Comparison of ENCODE assay signal across 8 cellular contexts in genomic region chr17:36544049-36544319, GRCh38. TPM values are rescaled to one million over a fixed set of nuclear protein-coding genes. Genes with fewer than 3 reads are reported as not detected.
A peak's percentile ranks its signal among the peaks of the same experiment; 100 is the strongest.
DNase-seq lines count a peak whose midpoint lies in the region; ATAC-seq lines count a peak whose summit lies in the region.

No MANE protein-coding gene starts in this region.

- ATAC-seq in activated T-cell treated with anti-CD3 and anti-CD28 coated beads, Interleukin-2, amount 50 U/mL, for 72 hours (replicated peaks in 1 of 2): no peak
- ATAC-seq in HG03342 (IDR thresholded peaks at IDR 0.05; ENCODE audit: unreplicated experiment): peak; percentile 1

- WGBS in thymus: 1% methylated on average over 11 of the region's 11 CpGs

- peak overlapping the region; percentile 91 to 95 for H3K4me3 Mint-ChIP-seq in activated T-cell treated with anti-CD3 and anti-CD28 coated beads, Interleukin-2, amount 50 U/mL, for 72 hours

- H3K27ac ChIP-seq in thymus (ENCODE audit: low read depth): peak overlapping the region; percentile 99

- peak; percentile 35 to 45 for DNase-seq in activated T-cell treated with anti-CD3 and anti-CD28 coated beads, Interleukin-2, amount 50 U/mL, for 72 hours
- no peak for DNase-seq in activated T-cell treated with anti-CD3 and anti-CD28 coated beads, Interleukin-2, amount 50 U/mL, for 1 hour
- DNase-seq in SK-MEL-5 (ENCODE audit: low read depth, low spot score) (peak; percentile 63), dermis blood vessel endothelial cell (peak; percentile 77), medulla oblongata (ENCODE audit: extremely low spot score) (peak; percentile 40), DMS153 treated with DMSO at 0.1 percent for 48 hours (lab: John Stamatoyannopoulos, UW; ENCODE audit: unreplicated experiment) (no peak)

- no peaks in the 10 kb centered on the region for H3K9me3 ChIP-seq in thymus (ENCODE audit: control insufficient read depth)

- no peaks in the 10 kb centered on the region for H3K36me3 ChIP-seq in thymus (ENCODE audit: control insufficient read depth, insufficient read depth)

- H3K36me3 Mint-ChIP-seq in activated T-cell treated with anti-CD3 and anti-CD28 coated beads, Interleukin-2, amount 50 U/mL, for 72 hours (ENCODE audit: insufficient read depth in 2 of 2): peaks cover 6 to 21% of the 10 kb centered on the region in 2 donors

- peaks cover 6% of the 10 kb centered on the region for H3K4me1 ChIP-seq in thymus (ENCODE audit: control insufficient read depth, insufficient read depth, low read length)

- peak overlapping the region; percentile 97 for H3K4me3 ChIP-seq in thymus (ENCODE audit: low read length)

- peaks cover 17% of the 10 kb centered on the region for H3K4me1 Mint-ChIP-seq in activated T-cell treated with anti-CD3 and anti-CD28 coated beads, Interleukin-2, amount 50 U/mL, for 72 hours (ENCODE audit: low read depth)

- H3K9me3 Mint-ChIP-seq in activated T-cell treated with anti-CD3 and anti-CD28 coated beads, Interleukin-2, amount 50 U/mL, for 72 hours: no peaks in the 10 kb centered on the region

- in situ Hi-C loops in SK-MEL-5 (cut with HindIII; ENCODE audit: low pct_unique_long_range_greater_than_20kb, low sequenced_read_pairs): no loop called here

- H3K27me3 Mint-ChIP-seq in activated T-cell treated with anti-CD3 and anti-CD28 coated beads, Interleukin-2, amount 50 U/mL, for 72 hours (ENCODE audit: low read depth): no peaks in the 10 kb centered on the region

- no peaks in the 10 kb centered on the region for H3K27me3 ChIP-seq in thymus (ENCODE audit: control insufficient read depth, insufficient read depth)

- H3K27ac Mint-ChIP-seq in activated T-cell treated with anti-CD3 and anti-CD28 coated beads, Interleukin-2, amount 50 U/mL, for 72 hours: peak overlapping the region; percentile 96

RNA-seq across cellular contexts. Expression of gene GGNBP2, which starts 0.7 kb away (rescaled TPM):
- total RNA-seq in activated T-cell treated with anti-CD3 and anti-CD28 coated beads, Interleukin-2, amount 50 U/mL, for 72 hours: 100 to 1,000 TPM; 156 to 173 TPM
- 42.8 and 46.9 TPM in 2 replicates for total RNA-seq in SK-MEL-5 (2014; rRNA removed; shearing (Covaris generic))
- 48.2 and 56.0 TPM in 2 replicates for polyA plus RNA-seq in SK-MEL-5 (2015; cell fraction: cytosol; rRNA removed)
- 118 and 139 TPM in 2 replicates for polyA plus RNA-seq in SK-MEL-5 (2015; cell fraction: nucleus; rRNA removed)
- total RNA-seq in dermis blood vessel endothelial cell: 45.6 and 48.1 TPM in 2 replicates
- 119 TPM for polyA plus RNA-seq in thymus

RNA-seq across cellular contexts. Expression of gene PIGW, which starts 9.2 kb away (rescaled TPM):
- 1 to 10 TPM; 6.3 to 7.4 TPM for total RNA-seq in activated T-cell treated with anti-CD3 and anti-CD28 coated beads, Interleukin-2, amount 50 U/mL, for 72 hours
- 15.7 and 16.7 TPM in 2 replicates for total RNA-seq in SK-MEL-5 (2014; rRNA removed; shearing (Covaris generic))
- 17.8 and 22.6 TPM in 2 replicates for polyA plus RNA-seq in SK-MEL-5 (2015; cell fraction: cytosol; rRNA removed)
- polyA plus RNA-seq in SK-MEL-5 (2015; cell fraction: nucleus; rRNA removed): 15.2 and 15.5 TPM in 2 replicates
- total RNA-seq in dermis blood vessel endothelial cell: 3.9 and 14.6 TPM in 2 replicates
- 5.1 TPM for polyA plus RNA-seq in thymus

RNA-seq across cellular contexts. Expression of gene MYO19, which starts 9.3 kb away (rescaled TPM):
- total RNA-seq in activated T-cell treated with anti-CD3 and anti-CD28 coated beads, Interleukin-2, amount 50 U/mL, for 72 hours: 100 to 1,000 TPM; 101 to 118 TPM
- 44.7 and 49.0 TPM in 2 replicates for total RNA-seq in SK-MEL-5 (2014; rRNA removed; shearing (Covaris generic))
- 48.7 and 48.8 TPM in 2 replicates for polyA plus RNA-seq in SK-MEL-5 (2015; cell fraction: cytosol; rRNA removed)
- 563 and 600 TPM in 2 replicates for polyA plus RNA-seq in SK-MEL-5 (2015; cell fraction: nucleus; rRNA removed)
- 54.8 and 64.0 TPM in 2 replicates for total RNA-seq in dermis blood vessel endothelial cell
- polyA plus RNA-seq in thymus: 27.6 TPM

RNA-seq across cellular contexts. Expression of gene DHRS11, which starts 47.7 kb away (rescaled TPM):
- total RNA-seq in activated T-cell treated with anti-CD3 and anti-CD28 coated beads, Interleukin-2, amount 50 U/mL, for 72 hours: 10 to 100 TPM; 10.4 to 14.9 TPM
- total RNA-seq in SK-MEL-5 (2014; rRNA removed; shearing (Covaris generic)): 12.9 and 19.1 TPM in 2 replicates
- polyA plus RNA-seq in SK-MEL-5 (2015; cell fraction: cytosol; rRNA removed): 23.6 and 28.0 TPM in 2 replicates
- polyA plus RNA-seq in SK-MEL-5 (2015; cell fraction: nucleus; rRNA removed): 60.3 and 62.5 TPM in 2 replicates
- 9.2 and 12.1 TPM in 2 replicates for total RNA-seq in dermis blood vessel endothelial cell
- 5.1 TPM for polyA plus RNA-seq in thymus

RNA-seq across cellular contexts. Expression of gene MRM1, which starts 57.4 kb away (rescaled TPM):
- 1 to 10 TPM; 8.0 to 8.8 TPM for total RNA-seq in activated T-cell treated with anti-CD3 and anti-CD28 coated beads, Interleukin-2, amount 50 U/mL, for 72 hours
- total RNA-seq in SK-MEL-5 (2014; rRNA removed; shearing (Covaris generic)): 15.8 and 16.3 TPM in 2 replicates
- polyA plus RNA-seq in SK-MEL-5 (2015; cell fraction: cytosol; rRNA removed): 28.9 and 29.4 TPM in 2 replicates
- 38.9 and 40.7 TPM in 2 replicates for polyA plus RNA-seq in SK-MEL-5 (2015; cell fraction: nucleus; rRNA removed)
- 6.6 and 6.7 TPM in 2 replicates for total RNA-seq in dermis blood vessel endothelial cell
- polyA plus RNA-seq in thymus: 6.2 TPM

Comparison
In these comparisons a context has a peak if more than half of its experiments do, and no peak if none do; other contexts are left out.
1. DNase-seq: peak in activated T-cell treated with anti-CD3 and anti-CD28 coated beads, Interleukin-2, amount 50 U/mL, for 72 hours (2 of 2), SK-MEL-5 (single experiment), dermis blood vessel endothelial cell (single experiment) and medulla oblongata (single experiment); none in activated T-cell treated with anti-CD3 and anti-CD28 coated beads, Interleukin-2, amount 50 U/mL, for 1 hour (single experiment) and DMS153 treated with DMSO at 0.1 percent for 48 hours (single experiment).